In the genomic region with DNA sequence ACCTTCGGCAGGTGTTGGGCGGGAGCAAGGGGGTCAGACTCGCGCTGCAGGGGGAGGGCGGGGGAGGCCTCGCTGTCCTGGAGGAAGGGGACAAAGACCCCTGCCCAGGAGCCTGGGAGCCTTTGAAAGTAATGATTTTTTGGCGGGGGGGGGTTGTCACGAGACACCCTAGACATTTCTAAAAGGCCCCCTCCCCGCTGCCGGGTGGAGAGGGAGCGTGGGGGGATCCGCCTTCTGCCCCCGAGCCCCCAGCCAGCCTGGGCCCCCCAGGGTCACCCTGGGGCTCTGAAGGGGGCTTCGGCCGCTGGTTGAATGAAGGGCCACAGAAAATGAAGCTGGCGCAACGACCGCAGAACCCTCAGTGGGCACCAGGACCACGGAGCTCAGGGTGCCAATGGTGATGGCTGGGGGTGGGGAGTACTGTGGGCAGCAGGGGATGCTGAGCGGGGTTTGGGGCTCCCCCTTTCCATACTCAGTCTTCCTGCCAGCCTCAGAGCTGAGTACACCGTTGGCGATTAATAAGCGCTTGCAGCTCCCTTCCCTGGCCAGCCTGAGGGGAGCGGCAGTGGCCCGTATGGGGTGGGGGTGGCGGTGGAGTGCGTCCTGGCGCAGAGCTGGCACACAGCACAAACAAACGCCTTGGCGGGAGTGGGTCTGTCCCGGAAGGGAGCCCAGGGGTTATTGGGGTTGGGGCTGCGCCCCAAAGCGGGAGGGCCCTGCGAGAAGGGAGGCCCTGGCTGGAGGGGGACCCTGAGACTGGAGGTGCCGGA, we compare ENCODE assay signal across 1 cellular context.
TF ChIP-seq lines count a peak whose summit lies in the region.

No MANE protein-coding gene starts in this region.

TF ChIP-seq in H1, 55 proteins besides CTCF, POLR2A, EP300 and RAD21:
- TF ChIP-seq JUN (IDR thresholded peaks at IDR 0.05; ENCODE audit: low read depth, low read length): no peak
- TF ChIP-seq SUZ12 (IDR thresholded peaks at IDR 0.05; ENCODE audit: low read length): peak; percentile 56
- TF ChIP-seq SP2 (IDR thresholded peaks at IDR 0.05; ENCODE audit: low read length): no peak
- no peak for TF ChIP-seq CTBP2 (IDR thresholded peaks at IDR 0.05; ENCODE audit: borderline replicate concordance, insufficient read depth, insufficient read length, low read length)
- TF ChIP-seq RNF2 (IDR thresholded peaks at IDR 0.05; ENCODE audit: borderline replicate concordance, low read depth, low read length, missing control alignments, poor library complexity, severe bottlenecking): no peak
- TF ChIP-seq, protein P1, sequence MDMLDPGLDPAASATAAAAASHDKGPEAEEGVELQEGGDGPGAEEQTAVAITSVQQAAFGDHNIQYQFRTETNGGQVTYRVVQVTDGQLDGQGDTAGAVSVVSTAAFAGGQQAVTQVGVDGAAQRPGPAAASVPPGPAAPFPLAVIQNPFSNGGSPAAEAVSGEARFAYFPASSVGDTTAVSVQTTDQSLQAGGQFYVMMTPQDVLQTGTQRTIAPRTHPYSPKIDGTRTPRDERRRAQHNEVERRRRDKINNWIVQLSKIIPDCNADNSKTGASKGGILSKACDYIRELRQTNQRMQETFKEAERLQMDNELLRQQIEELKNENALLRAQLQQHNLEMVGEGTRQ (IDR thresholded peaks at IDR 0.05; ENCODE audit: low read length): no peak
- TF ChIP-seq KDM4A (IDR thresholded peaks at IDR 0.05; ENCODE audit: low read depth, low read length, severe bottlenecking): peak; percentile 4
